In genomic region chr3:196941846-196942225, GRCh38 we compare ENCODE assay signal across 8 cellular contexts. TPM values are rescaled to one million over a fixed set of nuclear protein-coding genes. Genes with fewer than 3 reads are reported as not detected.
DNase-seq lines count a peak whose midpoint lies in the region; ATAC-seq and TF ChIP-seq lines count a peak whose summit lies in the region.

No MANE protein-coding gene starts in this region.

- intact Hi-C loops in Panc1 (cut with micrococcal nuclease; ENCODE audit: unreplicated experiment) = no loop called here
- intact Hi-C loops in posterior vena cava (cut with DNase I) = no loop called here

- BruUV-seq in Panc1 (replicated peaks; lab: Mats Ljungman, UMichigan) = TSS peak; percentile 86

- TF ChIP-seq CTCF in Panc1 (IDR thresholded peaks at IDR 0.05) (no peak), upper lobe of left lung (IDR thresholded peaks at IDR 0.05) (no peak)

- DNase-seq in AG08396 (ENCODE audit: low spot score) (peak; percentile 59), Panc1 (ENCODE audit: low read depth, low spot score) (no peak), glomerular endothelial cell (ENCODE audit: extremely low read depth, low read depth, low spot score) (peak; percentile 1), posterior vena cava (ENCODE audit: low spot score) (peak; percentile 83), upper lobe of left lung (peak in 1 of 2 donors; percentile 42)
- DNase-seq in activated effector memory CD4-positive, alpha-beta T cell treated with Interleukin-2 at 50 U/mL for 16 hours = peak; percentile 48

- peak overlapping the region; percentile 92 for H3K27ac ChIP-seq in Panc1 (ENCODE audit: low read length)
- peak overlapping the region; percentile 91 to 97 (median 93) for H3K27ac ChIP-seq in upper lobe of left lung

- ATAC-seq in GM18870 (IDR thresholded peaks at IDR 0.05; ENCODE audit: unreplicated experiment) (peak; percentile 14), HG03159 (IDR thresholded peaks at IDR 0.05; ENCODE audit: unreplicated experiment) (peak; percentile 22), Panc1 (peak; percentile 74), upper lobe of left lung (ENCODE audit: low FRiP score in 2 of 2) (peak; percentile 74 to 78)

- H3K9me3 ChIP-seq in Panc1 (ENCODE audit: control insufficient read depth, insufficient read depth, low read depth, low read length) (no peaks in the 10 kb centered on the region), upper lobe of left lung (no peaks in the 10 kb centered on the region)

- H3K36me3 ChIP-seq in Panc1 (ENCODE audit: control insufficient read depth, insufficient read depth, low read length) = peaks cover 28% of the 10 kb centered on the region
- H3K36me3 ChIP-seq in upper lobe of left lung = peaks cover 9 to 29% (median 25%) of the 10 kb centered on the region in 4 donors

- POLR2A ChIA-PET in Panc1 (lab: Charles Lee) = interaction anchor here (0.6 kb wide), 1 partner anchor 48 kb away, joined by 6 read pairs; no protein-coding TSS in a partner anchor

- in situ Hi-C loops in Panc1 (cut with HindIII; ENCODE audit: low pct_unique_long_range_greater_than_20kb, low sequenced_read_pairs) = no loop called here

- WGBS in upper lobe of left lung, 2 donors = 0% methylated on average over 22 to 28 of the region's 28 CpGs

- H3K4me3 ChIP-seq in Panc1 (ENCODE audit: low read depth in 2 of 2, low read length in 2 of 2) (peak overlapping the region; percentile 94 to 99), upper lobe of left lung (peak overlapping the region; percentile 53 to 91 (median 68))

- H3K27me3 ChIP-seq in Panc1 (ENCODE audit: control insufficient read depth, insufficient read depth, low read length) = no peaks in the 10 kb centered on the region
- no peaks in the 10 kb centered on the region for H3K27me3 ChIP-seq in upper lobe of left lung

- CTCF ChIA-PET in Panc1 (lab: Charles Lee) = interaction anchor here (1.2 kb wide), 1 partner anchor 333 kb away, joined by 5 read pairs; no protein-coding TSS in a partner anchor

- TF ChIP-seq POLR2A in upper lobe of left lung (IDR thresholded peaks at IDR 0.05) = no peak

- no peak for TF ChIP-seq EP300 in upper lobe of left lung (IDR thresholded peaks at IDR 0.05)

- peaks cover 15% of the 10 kb centered on the region for H3K4me1 ChIP-seq in Panc1 (ENCODE audit: control insufficient read depth, insufficient read depth, low read length)
- peaks cover 17 to 34% (median 22%) of the 10 kb centered on the region in 4 donors for H3K4me1 ChIP-seq in upper lobe of left lung

RNA-seq across cellular contexts. Expression of gene NCBP2, which starts 0.5 kb away (rescaled TPM):
- total RNA-seq in Panc1 (2021; ENCODE audit: unreplicated experiment) = 122 TPM
- polyA plus RNA-seq in Panc1 (2012; ENCODE audit: insufficient read length) = 133 TPM
- 48.5 and 50.2 TPM in 2 replicates for total RNA-seq in glomerular endothelial cell
- 10 to 100 TPM; 42.8 to 44.6 TPM for total RNA-seq in posterior vena cava
- total RNA-seq in upper lobe of left lung = 10 to 100 TPM; 15.7 to 51.7 (median 34.6) TPM

RNA-seq across cellular contexts. Expression of gene PIGZ, which starts 26.8 kb away (rescaled TPM):
- total RNA-seq in Panc1 (2021; ENCODE audit: unreplicated experiment) = 6.3 TPM
- polyA plus RNA-seq in Panc1 (2012; ENCODE audit: insufficient read length) = 6.6 TPM
- total RNA-seq in glomerular endothelial cell = 10.6 and 10.9 TPM in 2 replicates
- 1 to 10 TPM; 3.4 to 6.4 TPM for total RNA-seq in posterior vena cava
- 10 to 100 TPM in 2 of 6 donors, 1 to 10 TPM in 4; 3.4 to 16.8 (median 7.3) TPM for total RNA-seq in upper lobe of left lung

Comparison
In these comparisons a context has a peak if more than half of its experiments do, and no peak if none do; other contexts are left out.
1. ATAC-seq: peak in every context shown above with its lines; median percentile 76 in upper lobe of left lung; 74 in Panc1; 22 in HG03159; 14 in GM18870.